In genomic region chr5:134268919-134269318, GRCh38 we compare ENCODE assay signal across 34 cellular contexts.
"Had no signal": no experiment of that assay in that cellular context is flagged by ENCODE, and none has a peak within 500 bp of the region (broad histone marks: within the 10 kb centered on the region; RNA-seq: fewer than 3 reads in every experiment).

No MANE protein-coding gene starts in this region.

- FAIRE-seq: TTC549 had no signal

- H3K4me1 Mint-ChIP-seq: activated B cell treated with CpG ODN at 0.5 μM for 24 hours; activated CD4-positive, alpha-beta memory T cell treated with anti-CD3 and anti-CD28 coated beads, Interleukin-2, amount 10 ng/mL, durations not matched to agents 7 days and 5 days; activated CD4-positive, alpha-beta T cell treated with anti-CD3 and anti-CD28 coated beads for 36 hours; activated CD4-positive, alpha-beta T cell treated with anti-CD3 and anti-CD28 coated beads, Interleukin-2, amount 10 ng/mL, durations not matched to agents 24 days and 14 days; activated CD4-positive, alpha-beta T cell treated with anti-CD3 and anti-CD28 coated beads, Interleukin-2, amount 10 ng/mL, durations not matched to agents 7 days and 5 days; activated CD8-positive, alpha-beta memory T cell treated with anti-CD3 and anti-CD28 coated beads, Interleukin-2, amount 10 ng/mL, durations not matched to agents 7 days and 5 days; T-cell; T-helper 17 cell had no signal

- H3K9me3 Mint-ChIP-seq: activated CD4-positive, alpha-beta T cell treated with anti-CD3 and anti-CD28 coated beads, Interleukin-2, amount 10 ng/mL, durations not matched to agents 24 days and 14 days had no signal

- H3K27ac ChIP-seq: VCaP, WERI-Rb-1 had no signal

- DNase-seq: activated B cell treated with CpG ODN at 0.5 μM for 24 hours; activated CD4-positive, alpha-beta memory T cell treated with anti-CD3 and anti-CD28 coated beads for 36 hours; activated CD4-positive, alpha-beta memory T cell treated with anti-CD3 and anti-CD28 coated beads, Interleukin-2, amount 10 ng/mL, durations not matched to agents 7 days and 5 days; activated CD4-positive, alpha-beta T cell treated with anti-CD3 and anti-CD28 coated beads for 1 hour; activated CD4-positive, alpha-beta T cell treated with anti-CD3 and anti-CD28 coated beads for 36 hours; activated CD4-positive, alpha-beta T cell treated with anti-CD3 and anti-CD28 coated beads for 4 hours; activated CD4-positive, alpha-beta T cell treated with anti-CD3 and anti-CD28 coated beads for 48 hours; activated CD4-positive, alpha-beta T cell treated with anti-CD3 and anti-CD28 coated beads, Interleukin-2, amount 10 ng/mL, durations not matched to agents 24 days and 14 days; activated CD4-positive, alpha-beta T cell treated with anti-CD3 and anti-CD28 coated beads, Interleukin-2, amount 10 ng/mL, durations not matched to agents 7 days and 5 days; activated CD4-positive, alpha-beta T cell treated with anti-CD3 and anti-CD28 coated beads, Interleukin-2, amount 50 U/mL, for 1 hour; activated CD4-positive, alpha-beta T cell treated with anti-CD3 and anti-CD28 coated beads, Interleukin-2, amount 50 U/mL, for 4 hours; activated CD4-positive, alpha-beta T cell treated with anti-CD3 and anti-CD28 coated beads, Interleukin-2, amount 50 U/mL, for 48 hours; activated CD4-positive, CD25-positive, alpha-beta regulatory T cell; activated CD4-positive, CD25-positive, alpha-beta regulatory T cell treated with anti-CD3 and anti-CD28 coated beads, Interleukin-2, amount 50 U/mL, for 72 hours; activated CD8-positive, alpha-beta memory T cell treated with anti-CD3 and anti-CD28 coated beads for 24 hours; activated CD8-positive, alpha-beta memory T cell treated with anti-CD3 and anti-CD28 coated beads, Interleukin-2, amount 10 ng/mL, durations not matched to agents 7 days and 5 days; activated CD8-positive, alpha-beta memory T cell treated with anti-CD3 and anti-CD28 coated beads, Interleukin-2, amount 50 U/mL, for 4 hours; activated CD8-positive, alpha-beta memory T cell treated with anti-CD3 and anti-CD28 coated beads, Interleukin-2, amount 50 U/mL, for 48 hours; activated CD8-positive, alpha-beta T cell treated with anti-CD3 and anti-CD28 coated beads for 36 hours; activated CD8-positive, alpha-beta T cell treated with anti-CD3 and anti-CD28 coated beads, Interleukin-2, amount 10 ng/mL, durations not matched to agents 7 days and 5 days; activated T-cell treated with anti-CD3 and anti-CD28 coated beads for 4 hours; T-cell; T-helper 1 cell; T-helper 17 cell; T-helper 2 cell; T-helper 9 cell; T1000; WERI-Rb-1 had no signal

- ATAC-seq: activated CD4-positive, alpha-beta T cell treated with anti-CD3 and anti-CD28 coated beads for 36 hours; activated CD4-positive, CD25-positive, alpha-beta regulatory T cell treated with anti-CD3 and anti-CD28 coated beads, Interleukin-2, amount 50 U/mL, for 24 hours; activated CD8-positive, alpha-beta memory T cell treated with anti-CD3 and anti-CD28 coated beads, Interleukin-2, amount 10 ng/mL, durations not matched to agents 7 days and 5 days; activated CD8-positive, alpha-beta T cell treated with anti-CD3 and anti-CD28 coated beads for 36 hours; activated CD8-positive, alpha-beta T cell treated with anti-CD3 and anti-CD28 coated beads, Interleukin-2, amount 10 ng/mL, durations not matched to agents 7 days and 5 days; T-cell; T-helper 17 cell; WTC11 had no signal

- H3K27ac Mint-ChIP-seq: activated B cell treated with CpG ODN at 0.5 μM for 24 hours; activated CD4-positive, alpha-beta memory T cell treated with anti-CD3 and anti-CD28 coated beads for 36 hours; activated CD4-positive, alpha-beta memory T cell treated with anti-CD3 and anti-CD28 coated beads, Interleukin-2, amount 10 ng/mL, durations not matched to agents 7 days and 5 days; activated CD4-positive, alpha-beta T cell treated with anti-CD3 and anti-CD28 coated beads for 36 hours; activated CD4-positive, alpha-beta T cell treated with anti-CD3 and anti-CD28 coated beads, Interleukin-2, amount 10 ng/mL, durations not matched to agents 24 days and 14 days; activated CD4-positive, alpha-beta T cell treated with anti-CD3 and anti-CD28 coated beads, Interleukin-2, amount 10 ng/mL, durations not matched to agents 7 days and 5 days; activated CD8-positive, alpha-beta memory T cell treated with anti-CD3 and anti-CD28 coated beads, Interleukin-2, amount 10 ng/mL, durations not matched to agents 7 days and 5 days; activated CD8-positive, alpha-beta T cell treated with anti-CD3 and anti-CD28 coated beads for 36 hours; activated CD8-positive, alpha-beta T cell treated with anti-CD3 and anti-CD28 coated beads, Interleukin-2, amount 10 ng/mL, durations not matched to agents 7 days and 5 days; T-cell; T-helper 1 cell treated with Interleukin-12 subunit alpha and Interleukin-12 subunit beta and Interleukin-4 antibody, amounts not matched to agents 30 μg/mL and 1 μg/mL, for 36 hours; T-helper 17 cell; T-helper 2 cell treated with Interferon-gamma antibody and Interleukin-4, amounts not matched to agents 5 μg/mL and 100 μg/mL, for 36 hours; WTC11 had no signal

- H3K27me3 Mint-ChIP-seq: activated CD4-positive, alpha-beta memory T cell treated with anti-CD3 and anti-CD28 coated beads for 36 hours; activated CD4-positive, alpha-beta T cell treated with anti-CD3 and anti-CD28 coated beads for 36 hours had no signal

- H3K4me3 Mint-ChIP-seq: activated B cell treated with CpG ODN at 0.5 μM for 24 hours; activated CD4-positive, alpha-beta memory T cell treated with anti-CD3 and anti-CD28 coated beads for 36 hours; activated CD4-positive, alpha-beta memory T cell treated with anti-CD3 and anti-CD28 coated beads, Interleukin-2, amount 10 ng/mL, durations not matched to agents 7 days and 5 days; activated CD4-positive, alpha-beta T cell treated with anti-CD3 and anti-CD28 coated beads for 36 hours; activated CD4-positive, alpha-beta T cell treated with anti-CD3 and anti-CD28 coated beads, Interleukin-2, amount 10 ng/mL, durations not matched to agents 24 days and 14 days; activated CD4-positive, alpha-beta T cell treated with anti-CD3 and anti-CD28 coated beads, Interleukin-2, amount 10 ng/mL, durations not matched to agents 7 days and 5 days; activated CD8-positive, alpha-beta memory T cell treated with anti-CD3 and anti-CD28 coated beads, Interleukin-2, amount 10 ng/mL, durations not matched to agents 7 days and 5 days; activated CD8-positive, alpha-beta T cell treated with anti-CD3 and anti-CD28 coated beads for 36 hours; activated CD8-positive, alpha-beta T cell treated with anti-CD3 and anti-CD28 coated beads, Interleukin-2, amount 10 ng/mL, durations not matched to agents 7 days and 5 days; T-cell; T-helper 1 cell treated with Interleukin-12 subunit alpha and Interleukin-12 subunit beta and Interleukin-4 antibody, amounts not matched to agents 30 μg/mL and 1 μg/mL, for 36 hours; T-helper 17 cell; T-helper 2 cell treated with Interferon-gamma antibody and Interleukin-4, amounts not matched to agents 5 μg/mL and 100 μg/mL, for 36 hours; WTC11 had no signal

- H3K36me3 ChIP-seq: WERI-Rb-1 had no signal

- H3K36me3 Mint-ChIP-seq: activated CD4-positive, alpha-beta memory T cell treated with anti-CD3 and anti-CD28 coated beads for 36 hours; T-cell had no signal
